In the genomic region with DNA sequence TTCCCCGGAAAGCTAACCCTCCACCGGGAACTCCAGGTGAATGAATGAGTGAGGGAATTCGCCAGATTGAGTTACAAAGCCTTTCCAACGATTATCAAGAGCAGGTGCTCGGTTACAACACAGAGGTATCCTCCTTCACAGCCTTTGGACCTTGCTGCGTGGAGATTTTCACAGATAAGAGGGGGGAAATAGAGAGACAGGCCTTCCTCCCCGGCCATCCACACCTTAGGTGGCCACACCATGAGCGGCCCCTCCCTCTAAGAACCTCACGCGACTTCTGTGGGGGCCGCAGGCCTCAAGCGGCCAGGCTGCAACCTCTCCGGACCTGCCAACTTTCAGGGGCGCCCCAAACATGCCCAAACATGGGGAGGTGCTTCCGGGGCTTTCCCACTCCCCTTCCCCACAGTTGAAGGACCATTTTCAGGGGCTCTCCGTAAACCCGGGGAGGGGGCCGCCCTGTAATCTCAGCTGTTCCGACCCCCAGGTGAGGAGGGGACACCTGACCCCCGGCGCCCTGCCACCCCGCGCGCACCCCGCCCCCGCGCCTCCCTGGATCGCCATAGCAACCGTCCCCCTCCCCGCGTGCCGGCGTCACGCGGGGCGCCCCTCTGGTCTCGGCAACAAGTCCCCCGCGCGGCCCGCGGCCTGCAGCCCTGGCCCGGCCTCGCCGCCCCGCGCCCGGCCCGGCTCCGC, we compare ENCODE assay signal across 8 cellular contexts. TPM values are rescaled to one million over a fixed set of nuclear protein-coding genes. Genes with fewer than 3 reads are reported as not detected.
DNase-seq lines count a peak whose midpoint lies in the region; ATAC-seq and TF ChIP-seq lines count a peak whose summit lies in the region.

No MANE protein-coding gene starts in this region.

- TF ChIP-seq CTCF in fibroblast of villous mesenchyme (IDR thresholded peaks at IDR 0.05; ENCODE audit: insufficient read depth, low read depth, low read length) (no peak), parathyroid adenoma (IDR thresholded peaks at IDR 0.05) (no peak)

- peak overlapping the region; percentile 74 for H2AFZ ChIP-seq in parathyroid adenoma

- H3K4me2 ChIP-seq in parathyroid adenoma (ENCODE audit: low read length), result peak overlapping the region; percentile 79

- no peak overlapping the region for H3K9ac ChIP-seq in parathyroid adenoma

- peak; percentile 29 for ATAC-seq in GM19467 (IDR thresholded peaks at IDR 0.05; ENCODE audit: unreplicated experiment)

- peak; percentile 48 for DNase-seq in D341Med (ENCODE audit: low spot score)
- DNase-seq in HuH-7.5 (ENCODE audit: low spot score), result peak; percentile 51
- DNase-seq in activated CD8-positive, alpha-beta memory T cell treated with anti-CD3 and anti-CD28 coated beads, Interleukin-2, amount 50 U/mL, for 4 hours, result peak; percentile 50
- no peak for DNase-seq in fibroblast of villous mesenchyme (ENCODE audit: low read depth)
- no peak for DNase-seq in NCI-H774 (lab: John Stamatoyannopoulos, UW)
- no peak for DNase-seq in kidney glomerular epithelial cell (lab: John Stamatoyannopoulos, UW)

- no peak overlapping the region for H3K27ac ChIP-seq in parathyroid adenoma

- no peaks in the 10 kb centered on the region for H3K36me3 ChIP-seq in parathyroid adenoma (ENCODE audit: control insufficient read depth, insufficient read depth, low read length)

- H3K4me3 ChIP-seq in fibroblast of villous mesenchyme (ENCODE audit: low read depth, low read length) (peak overlapping the region; percentile 77), parathyroid adenoma (ENCODE audit: low read depth, low read length) (peak overlapping the region; percentile 56)

- H3K79me2 ChIP-seq in parathyroid adenoma, result peaks cover under 1% of the 10 kb centered on the region

- no peaks in the 10 kb centered on the region for H3K9me3 ChIP-seq in parathyroid adenoma (ENCODE audit: control insufficient read depth, low read length)

- no peaks in the 10 kb centered on the region for H3K27me3 ChIP-seq in parathyroid adenoma (ENCODE audit: control insufficient read depth, insufficient read depth, low read length)

- peaks cover 2% of the 10 kb centered on the region for H3K4me1 ChIP-seq in parathyroid adenoma

RNA-seq across cellular contexts. Expression of gene DENND1A, which starts 0.6 kb away (rescaled TPM):
- 15.5 and 22.9 TPM in 2 replicates for total RNA-seq in fibroblast of villous mesenchyme

Comparison
In these comparisons a context has a peak if more than half of its experiments do, and no peak if none do; other contexts are left out.
1. DNase-seq: peak in D341Med (single experiment), HuH-7.5 (single experiment) and activated CD8-positive, alpha-beta memory T cell treated with anti-CD3 and anti-CD28 coated beads, Interleukin-2, amount 50 U/mL, for 4 hours (single experiment); none in fibroblast of villous mesenchyme (single experiment), NCI-H774 (single experiment) and kidney glomerular epithelial cell (single experiment).